Comparison of ENCODE assay signal across 1 cellular context in the genomic region with DNA sequence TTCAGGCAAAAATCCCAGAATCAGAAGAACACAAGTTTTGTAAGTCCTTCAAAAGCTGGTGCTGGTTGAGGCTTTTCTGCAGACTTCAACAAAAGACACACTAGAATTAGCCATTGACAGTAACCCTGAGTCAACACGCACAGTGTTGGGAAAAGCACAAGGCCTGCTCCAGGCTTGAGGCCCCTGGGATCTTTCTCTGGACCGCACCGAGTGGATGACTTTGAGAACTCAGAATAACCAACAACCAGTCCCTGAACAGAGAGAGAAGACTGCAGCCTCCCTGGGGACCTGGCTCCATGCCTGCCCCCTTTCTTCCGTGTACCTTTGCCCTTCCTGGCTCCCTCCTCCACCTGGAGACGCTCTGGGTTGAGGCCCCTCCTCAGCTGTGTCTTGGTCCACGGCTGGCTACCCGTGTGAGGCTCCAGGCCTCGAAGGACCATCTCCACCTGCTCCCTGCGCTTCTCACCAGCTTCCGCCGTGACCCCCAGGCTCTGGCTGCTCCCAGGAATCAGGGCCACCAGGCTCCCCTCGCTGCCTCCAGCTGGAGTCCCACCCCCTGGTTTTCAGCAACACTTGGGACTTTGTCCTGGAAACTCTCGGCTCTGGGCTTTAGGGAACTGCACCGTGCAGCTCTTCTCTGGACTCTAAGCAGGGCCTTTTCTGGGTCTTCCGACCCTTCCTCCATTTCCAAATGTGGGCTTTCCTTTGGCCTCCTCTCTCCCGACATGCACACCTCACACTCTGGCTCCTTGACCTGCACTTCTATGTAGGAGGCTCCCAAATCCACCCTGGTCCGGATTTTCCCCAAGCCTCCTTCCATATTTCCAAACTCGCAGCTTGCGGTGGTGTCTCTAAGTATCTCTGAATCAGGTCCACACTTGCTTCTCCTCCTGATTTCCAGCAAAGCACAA.
TF ChIP-seq lines count a peak whose summit lies in the region.

No MANE protein-coding gene starts in this region.

TF ChIP-seq in HepG2, 621 proteins besides CTCF, POLR2A, EP300 and RAD21 (continued from another document and continues in another):
- no peak for TF ChIP-seq FOXA1 (IDR thresholded peaks at IDR 0.05)
- TF ChIP-seq FOXA1 (CRISPR knock-in tag; IDR thresholded peaks at IDR 0.05), result peak; percentile 41; the same call in 1 of the 2 replicates
- TF ChIP-seq, protein P1, sequence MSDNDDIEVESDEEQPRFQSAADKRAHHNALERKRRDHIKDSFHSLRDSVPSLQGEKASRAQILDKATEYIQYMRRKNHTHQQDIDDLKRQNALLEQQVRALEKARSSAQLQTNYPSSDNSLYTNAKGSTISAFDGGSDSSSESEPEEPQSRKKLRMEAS (IDR thresholded peaks at IDR 0.05), result peak; percentile 52
- no peak for TF ChIP-seq ZNF772 (CRISPR knock-in tag; IDR thresholded peaks at IDR 0.05)
- TF ChIP-seq, protein P2, sequence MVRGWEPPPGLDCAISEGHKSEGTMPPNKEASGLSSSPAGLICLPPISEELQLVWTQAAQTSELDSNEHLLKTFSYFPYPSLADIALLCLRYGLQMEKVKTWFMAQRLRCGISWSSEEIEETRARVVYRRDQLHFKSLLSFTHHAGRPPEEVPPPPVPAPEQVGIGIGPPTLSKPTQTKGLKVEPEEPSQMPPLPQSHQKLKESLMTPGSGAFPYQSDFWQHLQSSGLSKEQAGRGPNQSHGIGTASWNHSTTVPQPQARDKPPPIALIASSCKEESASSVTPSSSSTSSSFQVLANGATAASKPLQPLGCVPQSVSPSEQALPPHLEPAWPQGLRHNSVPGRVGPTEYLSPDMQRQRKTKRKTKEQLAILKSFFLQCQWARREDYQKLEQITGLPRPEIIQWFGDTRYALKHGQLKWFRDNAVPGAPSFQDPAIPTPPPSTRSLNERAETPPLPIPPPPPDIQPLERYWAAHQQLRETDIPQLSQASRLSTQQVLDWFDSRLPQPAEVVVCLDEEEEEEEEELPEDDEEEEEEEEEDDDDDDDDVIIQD (CRISPR knock-in tag; IDR thresholded peaks at IDR 0.05; ENCODE audit: low read depth), result no peak
- peak; percentile 14 for TF ChIP-seq ASH2L (IDR thresholded peaks at IDR 0.05; ENCODE audit: insufficient read length, low read depth, low read length)
- TF ChIP-seq PPARG (CRISPR knock-in tag; conservative IDR thresholded peaks at IDR 0.05), result no peak
- no peak for TF ChIP-seq IKZF4 (CRISPR knock-in tag; IDR thresholded peaks at IDR 0.05; ENCODE audit: borderline replicate concordance, low read depth, not compliant biosample characterization)
- TF ChIP-seq, protein P3, sequence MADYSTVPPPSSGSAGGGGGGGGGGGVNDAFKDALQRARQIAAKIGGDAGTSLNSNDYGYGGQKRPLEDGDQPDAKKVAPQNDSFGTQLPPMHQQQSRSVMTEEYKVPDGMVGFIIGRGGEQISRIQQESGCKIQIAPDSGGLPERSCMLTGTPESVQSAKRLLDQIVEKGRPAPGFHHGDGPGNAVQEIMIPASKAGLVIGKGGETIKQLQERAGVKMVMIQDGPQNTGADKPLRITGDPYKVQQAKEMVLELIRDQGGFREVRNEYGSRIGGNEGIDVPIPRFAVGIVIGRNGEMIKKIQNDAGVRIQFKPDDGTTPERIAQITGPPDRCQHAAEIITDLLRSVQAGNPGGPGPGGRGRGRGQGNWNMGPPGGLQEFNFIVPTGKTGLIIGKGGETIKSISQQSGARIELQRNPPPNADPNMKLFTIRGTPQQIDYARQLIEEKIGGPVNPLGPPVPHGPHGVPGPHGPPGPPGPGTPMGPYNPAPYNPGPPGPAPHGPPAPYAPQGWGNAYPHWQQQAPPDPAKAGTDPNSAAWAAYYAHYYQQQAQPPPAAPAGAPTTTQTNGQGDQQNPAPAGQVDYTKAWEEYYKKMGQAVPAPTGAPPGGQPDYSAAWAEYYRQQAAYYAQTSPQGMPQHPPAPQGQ (CRISPR knock-in tag; IDR thresholded peaks at IDR 0.05; ENCODE audit: borderline replicate concordance), result no peak
- no peak for TF ChIP-seq ZNF672 (CRISPR knock-in tag; IDR thresholded peaks at IDR 0.05)
- TF ChIP-seq, protein P4, sequence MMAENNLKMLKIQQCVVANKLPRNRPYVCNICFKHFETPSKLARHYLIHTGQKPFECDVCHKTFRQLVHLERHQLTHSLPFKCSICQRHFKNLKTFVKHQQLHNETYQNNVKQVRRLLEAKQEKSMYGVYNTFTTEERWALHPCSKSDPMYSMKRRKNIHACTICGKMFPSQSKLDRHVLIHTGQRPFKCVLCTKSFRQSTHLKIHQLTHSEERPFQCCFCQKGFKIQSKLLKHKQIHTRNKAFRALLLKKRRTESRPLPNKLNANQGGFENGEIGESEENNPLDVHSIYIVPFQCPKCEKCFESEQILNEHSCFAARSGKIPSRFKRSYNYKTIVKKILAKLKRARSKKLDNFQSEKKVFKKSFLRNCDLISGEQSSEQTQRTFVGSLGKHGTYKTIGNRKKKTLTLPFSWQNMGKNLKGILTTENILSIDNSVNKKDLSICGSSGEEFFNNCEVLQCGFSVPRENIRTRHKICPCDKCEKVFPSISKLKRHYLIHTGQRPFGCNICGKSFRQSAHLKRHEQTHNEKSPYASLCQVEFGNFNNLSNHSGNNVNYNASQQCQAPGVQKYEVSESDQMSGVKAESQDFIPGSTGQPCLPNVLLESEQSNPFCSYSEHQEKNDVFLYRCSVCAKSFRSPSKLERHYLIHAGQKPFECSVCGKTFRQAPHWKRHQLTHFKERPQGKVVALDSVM (CRISPR knock-in tag; IDR thresholded peaks at IDR 0.05), result 0 out of 2 replicates have a peak, but pooled peaks have one; percentile 38
- TF ChIP-seq, protein P5, sequence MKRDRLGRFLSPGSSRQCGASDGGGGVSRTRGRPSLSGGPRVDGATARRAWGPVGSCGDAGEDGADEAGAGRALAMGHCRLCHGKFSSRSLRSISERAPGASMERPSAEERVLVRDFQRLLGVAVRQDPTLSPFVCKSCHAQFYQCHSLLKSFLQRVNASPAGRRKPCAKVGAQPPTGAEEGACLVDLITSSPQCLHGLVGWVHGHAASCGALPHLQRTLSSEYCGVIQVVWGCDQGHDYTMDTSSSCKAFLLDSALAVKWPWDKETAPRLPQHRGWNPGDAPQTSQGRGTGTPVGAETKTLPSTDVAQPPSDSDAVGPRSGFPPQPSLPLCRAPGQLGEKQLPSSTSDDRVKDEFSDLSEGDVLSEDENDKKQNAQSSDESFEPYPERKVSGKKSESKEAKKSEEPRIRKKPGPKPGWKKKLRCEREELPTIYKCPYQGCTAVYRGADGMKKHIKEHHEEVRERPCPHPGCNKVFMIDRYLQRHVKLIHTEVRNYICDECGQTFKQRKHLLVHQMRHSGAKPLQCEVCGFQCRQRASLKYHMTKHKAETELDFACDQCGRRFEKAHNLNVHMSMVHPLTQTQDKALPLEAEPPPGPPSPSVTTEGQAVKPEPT (CRISPR knock-in tag; IDR thresholded peaks at IDR 0.05; ENCODE audit: low read depth), result no peak
- TF ChIP-seq LCORL (IDR thresholded peaks at IDR 0.05), result no peak
- TF ChIP-seq LCORL (CRISPR knock-in tag; IDR thresholded peaks at IDR 0.05), result 0 out of 2 replicates have a peak, but pooled peaks have one; percentile 33
- 0 out of 2 replicates have a peak, but pooled peaks have one; percentile 3 for TF ChIP-seq HNF4A (CRISPR knock-in tag; IDR thresholded peaks at IDR 0.05)
- TF ChIP-seq ZNF883 (CRISPR knock-in tag; IDR thresholded peaks at IDR 0.05; ENCODE audit: not compliant biosample characterization), result no peak
- TF ChIP-seq, protein P6, sequence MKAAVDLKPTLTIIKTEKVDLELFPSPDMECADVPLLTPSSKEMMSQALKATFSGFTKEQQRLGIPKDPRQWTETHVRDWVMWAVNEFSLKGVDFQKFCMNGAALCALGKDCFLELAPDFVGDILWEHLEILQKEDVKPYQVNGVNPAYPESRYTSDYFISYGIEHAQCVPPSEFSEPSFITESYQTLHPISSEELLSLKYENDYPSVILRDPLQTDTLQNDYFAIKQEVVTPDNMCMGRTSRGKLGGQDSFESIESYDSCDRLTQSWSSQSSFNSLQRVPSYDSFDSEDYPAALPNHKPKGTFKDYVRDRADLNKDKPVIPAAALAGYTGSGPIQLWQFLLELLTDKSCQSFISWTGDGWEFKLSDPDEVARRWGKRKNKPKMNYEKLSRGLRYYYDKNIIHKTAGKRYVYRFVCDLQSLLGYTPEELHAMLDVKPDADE (CRISPR knock-in tag; IDR thresholded peaks at IDR 0.05), result no peak
- TF ChIP-seq ZNF263 (CRISPR knock-in tag; IDR thresholded peaks at IDR 0.05), result 0 out of 2 replicates have a peak, but pooled peaks have one; percentile 50
- 0 out of 2 replicates have a peak, but pooled peaks have one; percentile 8 for TF ChIP-seq KMT2A (CRISPR knock-in tag; IDR thresholded peaks at IDR 0.05)
- 0 out of 2 replicates have a peak, but pooled peaks have one; percentile 42 for TF ChIP-seq BORCS8-MEF2B (CRISPR knock-in tag; IDR thresholded peaks at IDR 0.05)
- TF ChIP-seq, protein P7, sequence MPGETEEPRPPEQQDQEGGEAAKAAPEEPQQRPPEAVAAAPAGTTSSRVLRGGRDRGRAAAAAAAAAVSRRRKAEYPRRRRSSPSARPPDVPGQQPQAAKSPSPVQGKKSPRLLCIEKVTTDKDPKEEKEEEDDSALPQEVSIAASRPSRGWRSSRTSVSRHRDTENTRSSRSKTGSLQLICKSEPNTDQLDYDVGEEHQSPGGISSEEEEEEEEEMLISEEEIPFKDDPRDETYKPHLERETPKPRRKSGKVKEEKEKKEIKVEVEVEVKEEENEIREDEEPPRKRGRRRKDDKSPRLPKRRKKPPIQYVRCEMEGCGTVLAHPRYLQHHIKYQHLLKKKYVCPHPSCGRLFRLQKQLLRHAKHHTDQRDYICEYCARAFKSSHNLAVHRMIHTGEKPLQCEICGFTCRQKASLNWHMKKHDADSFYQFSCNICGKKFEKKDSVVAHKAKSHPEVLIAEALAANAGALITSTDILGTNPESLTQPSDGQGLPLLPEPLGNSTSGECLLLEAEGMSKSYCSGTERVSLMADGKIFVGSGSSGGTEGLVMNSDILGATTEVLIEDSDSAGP (CRISPR knock-in tag; IDR thresholded peaks at IDR 0.05; ENCODE audit: borderline replicate concordance), result peak; percentile 47; the same call in 1 of the 2 replicates
- 0 out of 2 replicates have a peak, but pooled peaks have one; percentile 19 for TF ChIP-seq NR2C2 (CRISPR knock-in tag; IDR thresholded peaks at IDR 0.05; ENCODE audit: borderline replicate concordance)
- TF ChIP-seq ZNF234 (CRISPR knock-in tag; conservative IDR thresholded peaks at IDR 0.05), result 0 out of 2 replicates have a peak, but pooled peaks have one; percentile 31
- TF ChIP-seq ZNF605 (CRISPR knock-in tag; IDR thresholded peaks at IDR 0.05), result peak; percentile 75; the same call in 1 of the 2 replicates
- no peak for TF ChIP-seq PCBP2 (optimal IDR thresholded peaks at IDR 0.05; ENCODE audit: low read depth, low read length, poor library complexity, severe bottlenecking)
- no peak for TF ChIP-seq U2AF1 (optimal IDR thresholded peaks at IDR 0.05; ENCODE audit: low read depth, low read length)
- peak; percentile 60; the same call in 1 of the 2 replicates for TF ChIP-seq ZBTB38 (CRISPR knock-in tag; IDR thresholded peaks at IDR 0.05)
- TF ChIP-seq, protein P8, sequence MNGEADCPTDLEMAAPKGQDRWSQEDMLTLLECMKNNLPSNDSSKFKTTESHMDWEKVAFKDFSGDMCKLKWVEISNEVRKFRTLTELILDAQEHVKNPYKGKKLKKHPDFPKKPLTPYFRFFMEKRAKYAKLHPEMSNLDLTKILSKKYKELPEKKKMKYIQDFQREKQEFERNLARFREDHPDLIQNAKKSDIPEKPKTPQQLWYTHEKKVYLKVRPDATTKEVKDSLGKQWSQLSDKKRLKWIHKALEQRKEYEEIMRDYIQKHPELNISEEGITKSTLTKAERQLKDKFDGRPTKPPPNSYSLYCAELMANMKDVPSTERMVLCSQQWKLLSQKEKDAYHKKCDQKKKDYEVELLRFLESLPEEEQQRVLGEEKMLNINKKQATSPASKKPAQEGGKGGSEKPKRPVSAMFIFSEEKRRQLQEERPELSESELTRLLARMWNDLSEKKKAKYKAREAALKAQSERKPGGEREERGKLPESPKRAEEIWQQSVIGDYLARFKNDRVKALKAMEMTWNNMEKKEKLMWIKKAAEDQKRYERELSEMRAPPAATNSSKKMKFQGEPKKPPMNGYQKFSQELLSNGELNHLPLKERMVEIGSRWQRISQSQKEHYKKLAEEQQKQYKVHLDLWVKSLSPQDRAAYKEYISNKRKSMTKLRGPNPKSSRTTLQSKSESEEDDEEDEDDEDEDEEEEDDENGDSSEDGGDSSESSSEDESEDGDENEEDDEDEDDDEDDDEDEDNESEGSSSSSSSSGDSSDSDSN (CRISPR knock-in tag; IDR thresholded peaks at IDR 0.05), result peak; percentile 16; the same call in 1 of the 2 replicates
- TF ChIP-seq, protein P9, sequence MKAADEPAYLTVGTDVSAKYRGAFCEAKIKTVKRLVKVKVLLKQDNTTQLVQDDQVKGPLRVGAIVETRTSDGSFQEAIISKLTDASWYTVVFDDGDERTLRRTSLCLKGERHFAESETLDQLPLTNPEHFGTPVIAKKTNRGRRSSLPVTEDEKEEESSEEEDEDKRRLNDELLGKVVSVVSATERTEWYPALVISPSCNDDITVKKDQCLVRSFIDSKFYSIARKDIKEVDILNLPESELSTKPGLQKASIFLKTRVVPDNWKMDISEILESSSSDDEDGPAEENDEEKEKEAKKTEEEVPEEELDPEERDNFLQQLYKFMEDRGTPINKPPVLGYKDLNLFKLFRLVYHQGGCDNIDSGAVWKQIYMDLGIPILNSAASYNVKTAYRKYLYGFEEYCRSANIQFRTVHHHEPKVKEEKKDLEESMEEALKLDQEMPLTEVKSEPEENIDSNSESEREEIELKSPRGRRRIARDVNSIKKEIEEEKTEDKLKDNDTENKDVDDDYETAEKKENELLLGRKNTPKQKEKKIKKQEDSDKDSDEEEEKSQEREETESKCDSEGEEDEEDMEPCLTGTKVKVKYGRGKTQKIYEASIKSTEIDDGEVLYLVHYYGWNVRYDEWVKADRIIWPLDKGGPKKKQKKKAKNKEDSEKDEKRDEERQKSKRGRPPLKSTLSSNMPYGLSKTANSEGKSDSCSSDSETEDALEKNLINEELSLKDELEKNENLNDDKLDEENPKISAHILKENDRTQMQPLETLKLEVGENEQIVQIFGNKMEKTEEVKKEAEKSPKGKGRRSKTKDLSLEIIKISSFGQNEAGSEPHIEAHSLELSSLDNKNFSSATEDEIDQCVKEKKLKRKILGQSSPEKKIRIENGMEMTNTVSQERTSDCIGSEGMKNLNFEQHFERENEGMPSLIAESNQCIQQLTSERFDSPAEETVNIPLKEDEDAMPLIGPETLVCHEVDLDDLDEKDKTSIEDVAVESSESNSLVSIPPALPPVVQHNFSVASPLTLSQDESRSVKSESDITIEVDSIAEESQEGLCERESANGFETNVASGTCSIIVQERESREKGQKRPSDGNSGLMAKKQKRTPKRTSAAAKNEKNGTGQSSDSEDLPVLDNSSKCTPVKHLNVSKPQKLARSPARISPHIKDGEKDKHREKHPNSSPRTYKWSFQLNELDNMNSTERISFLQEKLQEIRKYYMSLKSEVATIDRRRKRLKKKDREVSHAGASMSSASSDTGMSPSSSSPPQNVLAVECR (CRISPR knock-in tag; IDR thresholded peaks at IDR 0.05; ENCODE audit: borderline replicate concordance), result peak; percentile 39; the same call in 1 of the 2 replicates
- TF ChIP-seq KDM5B (CRISPR knock-in tag; IDR thresholded peaks at IDR 0.05; ENCODE audit: borderline replicate concordance), result no peak
- TF ChIP-seq, protein P10, sequence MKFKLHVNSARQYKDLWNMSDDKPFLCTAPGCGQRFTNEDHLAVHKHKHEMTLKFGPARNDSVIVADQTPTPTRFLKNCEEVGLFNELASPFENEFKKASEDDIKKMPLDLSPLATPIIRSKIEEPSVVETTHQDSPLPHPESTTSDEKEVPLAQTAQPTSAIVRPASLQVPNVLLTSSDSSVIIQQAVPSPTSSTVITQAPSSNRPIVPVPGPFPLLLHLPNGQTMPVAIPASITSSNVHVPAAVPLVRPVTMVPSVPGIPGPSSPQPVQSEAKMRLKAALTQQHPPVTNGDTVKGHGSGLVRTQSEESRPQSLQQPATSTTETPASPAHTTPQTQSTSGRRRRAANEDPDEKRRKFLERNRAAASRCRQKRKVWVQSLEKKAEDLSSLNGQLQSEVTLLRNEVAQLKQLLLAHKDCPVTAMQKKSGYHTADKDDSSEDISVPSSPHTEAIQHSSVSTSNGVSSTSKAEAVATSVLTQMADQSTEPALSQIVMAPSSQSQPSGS (CRISPR knock-in tag; IDR thresholded peaks at IDR 0.05), result no peak
- TF ChIP-seq ZMYM2 (CRISPR knock-in tag; IDR thresholded peaks at IDR 0.05), result no peak
